In genomic region chr1:156629825-156630449, GRCh38 we compare ENCODE assay signal across 21 cellular contexts. TPM values are rescaled to one million over a fixed set of nuclear protein-coding genes. Genes with fewer than 3 reads are reported as not detected.
DNase-seq lines count a peak whose midpoint lies in the region; TF ChIP-seq lines count a peak whose summit lies in the region.
"Had no signal": no experiment of that assay in that cellular context is flagged by ENCODE, and none has a peak within 500 bp of the region (broad histone marks: within the 10 kb centered on the region; RNA-seq: fewer than 3 reads in every experiment).

No MANE protein-coding gene starts in this region.

- no peak overlapping the region for H3K23ac ChIP-seq in trophoblast cell (ENCODE audit: low read length)

- no peak overlapping the region for H2BK120ac ChIP-seq in trophoblast cell (ENCODE audit: insufficient read depth, low read length, poor library complexity)

- no peaks in the 10 kb centered on the region for H3K36me3 ChIP-seq in BLaER1 treated with 17β-estradiol and CSF1 and Interleukin-3, amounts not matched to agents 10 nM and 100 nM
- H3K36me3 ChIP-seq in HEK293 (ENCODE audit: control insufficient read depth in 2 of 2, insufficient read depth in 1 of 2, low read length in 2 of 2): no peaks in the 10 kb centered on the region
- no peaks in the 10 kb centered on the region for H3K36me3 ChIP-seq in PC-9 (ENCODE audit: low read depth)
- no peaks in the 10 kb centered on the region for H3K36me3 ChIP-seq in trophoblast cell (ENCODE audit: control insufficient read depth in 1 of 2, insufficient read depth in 2 of 2, low read length in 2 of 2)
- H3K36me3 ChIP-seq: HAP-1 had no signal

- H3K4me3 Mint-ChIP-seq in T-helper 2 cell treated with Interferon-gamma antibody and Interleukin-4, amounts not matched to agents 5 μg/mL and 100 μg/mL, for 36 hours: no peak overlapping the region
- H3K4me3 Mint-ChIP-seq: CD4-positive, alpha-beta T cell; CD8-positive, alpha-beta memory T cell; GM23338 had no signal

- H3K36me3 Mint-ChIP-seq in T-helper 2 cell treated with Interferon-gamma antibody and Interleukin-4, amounts not matched to agents 5 μg/mL and 100 μg/mL, for 36 hours (ENCODE audit: low read depth): no peaks in the 10 kb centered on the region
- H3K36me3 Mint-ChIP-seq: CD8-positive, alpha-beta memory T cell had no signal

- H3K9me3 ChIP-seq in BLaER1 treated with 17β-estradiol and CSF1 and Interleukin-3, amounts not matched to agents 10 nM and 100 nM (replicated peaks in 1 of 11): no peaks in the 10 kb centered on the region
- H3K9me3 ChIP-seq in HEK293 (ENCODE audit: control insufficient read depth, insufficient read depth, low read depth, low read length): no peaks in the 10 kb centered on the region
- no peaks in the 10 kb centered on the region for H3K9me3 ChIP-seq in PC-9 (ENCODE audit: insufficient read depth, low read depth)
- H3K9me3 ChIP-seq in trophoblast cell (ENCODE audit: insufficient read depth, low read depth, low read length): peaks cover 3% of the 10 kb centered on the region
- H3K9me3 ChIP-seq: HAP-1 had no signal

- H2AK5ac ChIP-seq in trophoblast cell (ENCODE audit: low read length): no peak overlapping the region

- H3K14ac ChIP-seq in trophoblast cell (ENCODE audit: low read length): no peak overlapping the region

- no peak overlapping the region for H3K18ac ChIP-seq in trophoblast cell (ENCODE audit: low read length)

- no peak overlapping the region for H3K27ac ChIP-seq in BLaER1 treated with 17β-estradiol and CSF1 and Interleukin-3, amounts not matched to agents 10 nM and 100 nM
- no peak overlapping the region for H3K27ac ChIP-seq in HEK293 (ENCODE audit: extremely low read depth, low read depth, low read length)
- H3K27ac ChIP-seq in PC-9: no peak overlapping the region
- H3K27ac ChIP-seq in trophoblast cell (ENCODE audit: low read depth, low read length): no peak overlapping the region

- H2BK5ac ChIP-seq in trophoblast cell (ENCODE audit: low read depth, low read length, poor library complexity): no peak overlapping the region

- DNase-seq in PC-9 (peak in 1 of 2 experiments; percentile 76), trophoblast cell (peak; percentile 42 to 83), DMS79 (lab: John Stamatoyannopoulos, UW) (no peak), H4 (ENCODE audit: low spot score) (no peak), DMS53 treated with DMSO at 0.1 percent for 48 hours (lab: John Stamatoyannopoulos, UW; ENCODE audit: unreplicated experiment) (no peak)
- no peak for DNase-seq in T-helper 2 cell treated with Interferon-gamma antibody and Interleukin-4, amounts not matched to agents 5 μg/mL and 100 μg/mL, for 36 hours (ENCODE audit: low spot score)
- DNase-seq: CD4-positive, alpha-beta T cell; CD8-positive, alpha-beta memory T cell; DMS 273 treated with DMSO at 0.1 percent for 48 hours; DND-41; EL; GDM1 had no signal

- BruUV-seq in PC-9 (replicated peaks; lab: Mats Ljungman, UMichigan): no TSS peak

- H3K4me2 ChIP-seq in BLaER1 treated with 17β-estradiol and CSF1 and Interleukin-3, amounts not matched to agents 10 nM and 100 nM: peak overlapping the region in 7 of 11 experiments; percentile 12 to 48 (median 16); a peak in 9 of 22 replicates
- H3K4me2 ChIP-seq in PC-9 (peak overlapping the region; percentile 29; the same call in 1 of the 2 replicates), trophoblast cell (ENCODE audit: low read length) (no peak overlapping the region)
- H3K4me2 ChIP-seq: GM23338 had no signal

- WGBS in trophoblast cell (ENCODE audit: extremely low coverage, insufficient coverage, insufficient read length): no CpG with 5 or more reads among the region's 8 CpGs

- no peaks in the 10 kb centered on the region for H3K79me1 ChIP-seq in trophoblast cell (ENCODE audit: low read length)

- no peak overlapping the region for H4K8ac ChIP-seq in trophoblast cell (ENCODE audit: low read depth, low read length)

- H3K9me2 ChIP-seq in PC-9 (ENCODE audit: insufficient read depth): no peaks in the 10 kb centered on the region

- no peak overlapping the region for H3K9ac ChIP-seq in BLaER1 treated with 17β-estradiol and CSF1 and Interleukin-3, amounts not matched to agents 10 nM and 100 nM
- no peak overlapping the region for H3K9ac ChIP-seq in trophoblast cell (ENCODE audit: low read length)

- CTCF ChIA-PET in HEK293 (lab: Yijun Ruan, JAX) (interaction anchor here (1.0 to 14.1 kb wide), 10 partner anchors 10 to 96 kb away, joined by 3 to 294 read pairs (median 4); partner anchors contain the start of gene HAPLN2), PC-9 (lab: Charles Lee) (interaction anchor here (0.7 kb wide), 1 partner anchor 187 kb away, joined by 7 read pairs; the partner anchor contains the start of gene SH2D2A)

- H3F3A ChIP-seq in PC-9 (ENCODE audit: insufficient read depth, low read depth): peaks cover 17% of the 10 kb centered on the region

- H4K20me1 ChIP-seq in BLaER1 treated with 17β-estradiol and CSF1 and Interleukin-3, amounts not matched to agents 10 nM and 100 nM: peaks cover 0 to 12% (median 8%) of the 10 kb centered on the region in 11 experiments; a peak in 12 of 22 replicates
- no peaks in the 10 kb centered on the region for H4K20me1 ChIP-seq in PC-9 (ENCODE audit: insufficient read depth)

- H3K4ac ChIP-seq in trophoblast cell (ENCODE audit: low read depth, low read length): no peak overlapping the region

- peaks cover 11 to 32% (median 22%) of the 10 kb centered on the region in 10 experiments for H3K4me1 ChIP-seq in BLaER1 treated with 17β-estradiol and CSF1 and Interleukin-3, amounts not matched to agents 10 nM and 100 nM
- H3K4me1 ChIP-seq in HEK293 (ENCODE audit: control insufficient read depth, insufficient read depth, low read length): no peaks in the 10 kb centered on the region
- H3K4me1 ChIP-seq in PC-9 (replicated peaks; ENCODE audit: insufficient read depth): peaks cover 12% of the 10 kb centered on the region
- H3K4me1 ChIP-seq in trophoblast cell (ENCODE audit: control insufficient read depth in 1 of 2, insufficient read depth in 2 of 2, low read length in 2 of 2): peaks cover 2 to 3% of the 10 kb centered on the region in 2 experiments
- H3K4me1 ChIP-seq: HAP-1 had no signal

- H3K4me3 ChIP-seq in BLaER1 treated with 17β-estradiol and CSF1 and Interleukin-3, amounts not matched to agents 10 nM and 100 nM: no peak overlapping the region
- H3K4me3 ChIP-seq in HEK293 (ENCODE audit: low read depth, low read length): no peak overlapping the region
- H3K4me3 ChIP-seq in PC-9: no peak overlapping the region
- H3K4me3 ChIP-seq in trophoblast cell (ENCODE audit: low read depth, low read length): no peak overlapping the region
- H3K4me3 ChIP-seq: GM12878, GM23338, HAP-1 had no signal

- H2BK12ac ChIP-seq in trophoblast cell (ENCODE audit: low read length): no peak overlapping the region

- peaks cover 18 to 39% (median 25%) of the 10 kb centered on the region in 11 experiments for H3K27me3 ChIP-seq in BLaER1 treated with 17β-estradiol and CSF1 and Interleukin-3, amounts not matched to agents 10 nM and 100 nM
- H3K27me3 ChIP-seq in PC-9 (ENCODE audit: insufficient read depth, low read depth) (no peaks in the 10 kb centered on the region), trophoblast cell (ENCODE audit: insufficient read depth, low read length) (peaks cover 8% of the 10 kb centered on the region)

- peaks cover 63% of the 10 kb centered on the region for H3K27me3 Mint-ChIP-seq in T-helper 2 cell treated with Interferon-gamma antibody and Interleukin-4, amounts not matched to agents 5 μg/mL and 100 μg/mL, for 36 hours (ENCODE audit: low read depth)

- no peaks in the 10 kb centered on the region for H3K79me2 ChIP-seq in PC-9 (ENCODE audit: low read depth)
- no peaks in the 10 kb centered on the region for H3K79me2 ChIP-seq in trophoblast cell (ENCODE audit: control insufficient read depth, insufficient read depth, low read length, poor library complexity)

- peaks cover 5% of the 10 kb centered on the region for H3K4me1 Mint-ChIP-seq in T-helper 2 cell treated with Interferon-gamma antibody and Interleukin-4, amounts not matched to agents 5 μg/mL and 100 μg/mL, for 36 hours (ENCODE audit: low read depth)

- no peak overlapping the region for H3K27ac Mint-ChIP-seq in T-helper 2 cell treated with Interferon-gamma antibody and Interleukin-4, amounts not matched to agents 5 μg/mL and 100 μg/mL, for 36 hours
- H3K27ac Mint-ChIP-seq: CD14-positive monocyte; CD4-positive, alpha-beta T cell; CD8-positive, alpha-beta memory T cell; GM23338 had no signal

- TF ChIP-seq CTCF in HEK293 (tag by site-specific recombination; IDR thresholded peaks at IDR 0.05) (no peak), PC-9 (conservative IDR thresholded peaks at IDR 0.05) (no peak)

- no peak overlapping the region for H4K12ac ChIP-seq in trophoblast cell (ENCODE audit: low read depth, low read length)

- intact Hi-C loops in PC-9 (cut with micrococcal nuclease; ENCODE audit: unreplicated experiment): loop anchor here (10.0 kb wide), 1 partner anchor 295 kb away; the partner anchor contains the start of gene LRRC71

- POLR2A ChIA-PET in HEK293 (lab: Yijun Ruan, JAX): interaction anchor here (0.9 kb wide), 1 partner anchor 14 kb away, joined by 3 read pairs; no protein-coding TSS in a partner anchor
- POLR2A ChIA-PET in PC-9 (lab: Charles Lee; ENCODE audit: unreplicated experiment): no interaction called here

- no peaks in the 10 kb centered on the region for H3K9me3 Mint-ChIP-seq in T-helper 2 cell treated with Interferon-gamma antibody and Interleukin-4, amounts not matched to agents 5 μg/mL and 100 μg/mL, for 36 hours
- H3K9me3 Mint-ChIP-seq: CD4-positive, alpha-beta T cell; CD8-positive, alpha-beta memory T cell; GM23338 had no signal

- H4K91ac ChIP-seq in trophoblast cell (ENCODE audit: low read depth, low read length): no peak overlapping the region

- H2AFZ ChIP-seq in PC-9: no peak overlapping the region
- no peak overlapping the region for H2AFZ ChIP-seq in trophoblast cell (ENCODE audit: insufficient read depth, low read length, poor library complexity)
- H2AFZ ChIP-seq: GM23338 had no signal

RNA-seq across cellular contexts. Expression of gene HAPLN2, which starts 10.7 kb away (rescaled TPM):
- 0.58 TPM in 1 of 2 replicates, not detected in the other for total RNA-seq in PC-9 (2021)
- 0.06 TPM in 1 of 2 replicates, not detected in the other for polyA plus RNA-seq in trophoblast cell (2013)
- not detected in 2 replicates for total RNA-seq in H4 (2014; rRNA removed; shearing (Covaris generic))
- total RNA-seq: A673; CD8-positive, alpha-beta memory T cell; GM12878; GM23338 had no signal
- polyA plus RNA-seq: BJ; CD14-positive monocyte; CD8-positive, alpha-beta memory T cell had no signal

RNA-seq across cellular contexts. Expression of gene BCAN, which starts 12.0 kb away (rescaled TPM):
- not detected in 2 replicates for total RNA-seq in PC-9 (2021)
- 2.4 and 3.1 TPM in 2 replicates for polyA plus RNA-seq in trophoblast cell (2013)
- total RNA-seq in H4 (2014; rRNA removed; shearing (Covaris generic)): 0.06 TPM in 1 of 2 replicates, not detected in the other
- total RNA-seq: A172; A673; CD4-positive, alpha-beta T cell; CD8-positive, alpha-beta memory T cell had no signal
- polyA plus RNA-seq: CD14-positive monocyte; CD8-positive, alpha-beta memory T cell had no signal

RNA-seq across cellular contexts. Expression of gene GPATCH4, which starts 28.7 kb away (rescaled TPM):
- total RNA-seq in PC-9 (2021): 17.5 and 17.6 TPM in 2 replicates
- polyA plus RNA-seq in trophoblast cell (2013): 16.5 and 16.8 TPM in 2 replicates
- 31.8 and 49.3 TPM in 2 replicates for total RNA-seq in H4 (2014; rRNA removed; shearing (Covaris generic))

RNA-seq across cellular contexts. Expression of gene NAXE, which starts 38.4 kb away (rescaled TPM):
- total RNA-seq in PC-9 (2021): 83.9 and 90.3 TPM in 2 replicates
- polyA plus RNA-seq in trophoblast cell (2013): 46.9 and 47.2 TPM in 2 replicates
- 212 and 242 TPM in 2 replicates for total RNA-seq in H4 (2014; rRNA removed; shearing (Covaris generic))

RNA-seq across cellular contexts. Expression of gene NES, which starts 47.3 kb away (rescaled TPM):
- total RNA-seq in PC-9 (2021): 6.8 and 7.0 TPM in 2 replicates
- 71.4 and 71.6 TPM in 2 replicates for polyA plus RNA-seq in trophoblast cell (2013)
- total RNA-seq in H4 (2014; rRNA removed; shearing (Covaris generic)): 0.41 and 0.48 TPM in 2 replicates
- total RNA-seq: CD4-positive, alpha-beta T cell; CD8-positive, alpha-beta memory T cell had no signal
- polyA plus RNA-seq: CD14-positive monocyte; CD8-positive, alpha-beta memory T cell had no signal

Comparison
In these comparisons a context has a peak if more than half of its experiments do, and no peak if none do; other contexts are left out.
1. DNase-seq: peak in trophoblast cell (2 of 2); none in T-helper 2 cell treated with Interferon-gamma antibody and Interleukin-4, amounts not matched to agents 5 μg/mL and 100 μg/mL, for 36 hours (single experiment), DMS79 (single experiment), H4 (single experiment) and DMS53 treated with DMSO at 0.1 percent for 48 hours (single experiment).